In the genomic region with DNA sequence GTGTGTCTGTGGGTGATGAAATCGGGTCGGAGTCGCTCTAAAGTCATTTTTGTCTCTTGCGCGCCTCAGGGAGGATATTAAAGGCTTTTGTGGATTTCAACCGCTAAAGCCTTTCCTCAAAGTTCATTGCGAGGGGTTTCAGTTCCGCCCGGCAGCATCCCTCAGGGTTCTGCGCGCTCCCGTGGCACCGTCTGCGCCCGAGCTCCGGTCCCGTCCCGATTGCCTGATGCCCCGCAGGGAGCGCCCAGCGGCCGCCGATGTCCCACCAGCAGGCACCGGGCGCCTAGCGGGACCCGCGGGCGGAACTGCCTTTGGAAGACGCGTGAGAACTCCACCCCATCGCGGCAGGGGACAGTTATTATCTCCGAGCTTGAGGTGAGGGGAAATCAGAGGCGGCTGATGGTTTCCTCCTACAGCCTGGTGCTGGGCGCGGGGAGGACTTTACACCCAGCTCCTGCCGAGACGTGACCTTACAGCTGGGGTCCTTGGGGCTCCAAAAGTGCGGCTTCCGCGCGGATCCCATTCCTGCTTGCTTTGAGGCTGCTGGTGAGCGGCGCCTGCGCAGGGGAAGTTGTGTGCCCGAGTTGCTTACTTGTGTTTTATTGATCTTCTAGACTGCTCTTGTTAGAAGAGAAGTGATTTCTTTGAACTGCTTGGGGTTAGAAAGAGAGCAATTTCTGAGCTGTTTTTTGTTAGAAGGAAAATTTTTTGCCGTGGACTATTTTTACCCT, we compare ENCODE assay signal across 8 cellular contexts. TPM values are rescaled to one million over a fixed set of nuclear protein-coding genes. Genes with fewer than 3 reads are reported as not detected.
A peak's percentile ranks its signal among the peaks of the same experiment; 100 is the strongest.
DNase-seq lines count a peak whose midpoint lies in the region; ATAC-seq and TF ChIP-seq lines count a peak whose summit lies in the region.

No MANE protein-coding gene starts in this region.

- H3K4me1 ChIP-seq in thyroid gland: peaks cover 10 to 22% of the 10 kb centered on the region in 2 donors

- ATAC-seq in HG03196 (IDR thresholded peaks at IDR 0.05; ENCODE audit: unreplicated experiment): no peak
- ATAC-seq in HG03571 (IDR thresholded peaks at IDR 0.05; ENCODE audit: unreplicated experiment): no peak

- no peak for TF ChIP-seq POLR2A in thyroid gland (IDR thresholded peaks at IDR 0.05)

- peak overlapping the region in 1 of 3 donors; percentile 17 for H3K4me3 ChIP-seq in thyroid gland (replicated peaks in 1 of 3)

- H3K9me3 ChIP-seq in thyroid gland: no peaks in the 10 kb centered on the region

- H3K36me3 ChIP-seq in thyroid gland: no peaks in the 10 kb centered on the region

- no peak for TF ChIP-seq CTCF in thyroid gland (IDR thresholded peaks at IDR 0.05)

- peaks cover 27% of the 10 kb centered on the region for H3K27me3 ChIP-seq in thyroid gland

- no peak overlapping the region for H3K27ac ChIP-seq in thyroid gland

- intact Hi-C loops in posterior vena cava (cut with DNase I): no loop called here
- intact Hi-C loops in thyroid gland (cut with DNase I): no loop called here

- 3 to 4% methylated on average over 28 to 39 of the region's 48 CpGs for WGBS in thyroid gland, 2 donors

- DNase-seq in activated CD4-positive, alpha-beta T cell treated with anti-CD3 and anti-CD28 coated beads for 48 hours: peak; percentile 19
- DNase-seq in activated CD4-positive, alpha-beta T cell treated with anti-CD3 and anti-CD28 coated beads, Interleukin-2, amount 50 U/mL, for 1 hour: no peak
- peak; percentile 29 for DNase-seq in NOMO-1 treated with DMSO at 0.1 percent for 48 hours (lab: John Stamatoyannopoulos, UW; ENCODE audit: unreplicated experiment)
- peak; percentile 58 for DNase-seq in ecto neural progenitor cell (ENCODE audit: low spot score)
- peak; percentile 79 for DNase-seq in posterior vena cava (ENCODE audit: low spot score)
- DNase-seq in thyroid gland: no peak

RNA-seq across cellular contexts. Expression of gene ULBP1, which starts 27.1 kb away (rescaled TPM):
- total RNA-seq in posterior vena cava (under 1 TPM in 1 of 2 donors, not detected in 1; 0.19 TPM), thyroid gland (under 1 TPM in 2 of 4 donors, not detected in 2; 0.33 to 0.46 TPM)

RNA-seq across cellular contexts. Expression of gene RAET1L, which starts 34.5 kb away (rescaled TPM):
- total RNA-seq in posterior vena cava (not detected), thyroid gland (not detected)

RNA-seq across cellular contexts. Expression of gene ULBP2, which starts 49.0 kb away (rescaled TPM):
- under 1 TPM; 0.43 to 0.51 TPM for total RNA-seq in posterior vena cava
- total RNA-seq in thyroid gland: 1 to 10 TPM in 1 of 4 donors, under 1 TPM in 1, not detected in 2; 0.78 to 1.5 TPM

Comparison
In these comparisons a context has a peak if more than half of its experiments do, and no peak if none do; other contexts are left out.
1. DNase-seq: peak in activated CD4-positive, alpha-beta T cell treated with anti-CD3 and anti-CD28 coated beads for 48 hours (single experiment), NOMO-1 treated with DMSO at 0.1 percent for 48 hours (single experiment), ecto neural progenitor cell (single experiment) and posterior vena cava (single experiment); none in activated CD4-positive, alpha-beta T cell treated with anti-CD3 and anti-CD28 coated beads, Interleukin-2, amount 50 U/mL, for 1 hour (single experiment) and thyroid gland (0 of 2).